9 cellular contexts compared by ENCODE assay signal in the genomic region with DNA sequence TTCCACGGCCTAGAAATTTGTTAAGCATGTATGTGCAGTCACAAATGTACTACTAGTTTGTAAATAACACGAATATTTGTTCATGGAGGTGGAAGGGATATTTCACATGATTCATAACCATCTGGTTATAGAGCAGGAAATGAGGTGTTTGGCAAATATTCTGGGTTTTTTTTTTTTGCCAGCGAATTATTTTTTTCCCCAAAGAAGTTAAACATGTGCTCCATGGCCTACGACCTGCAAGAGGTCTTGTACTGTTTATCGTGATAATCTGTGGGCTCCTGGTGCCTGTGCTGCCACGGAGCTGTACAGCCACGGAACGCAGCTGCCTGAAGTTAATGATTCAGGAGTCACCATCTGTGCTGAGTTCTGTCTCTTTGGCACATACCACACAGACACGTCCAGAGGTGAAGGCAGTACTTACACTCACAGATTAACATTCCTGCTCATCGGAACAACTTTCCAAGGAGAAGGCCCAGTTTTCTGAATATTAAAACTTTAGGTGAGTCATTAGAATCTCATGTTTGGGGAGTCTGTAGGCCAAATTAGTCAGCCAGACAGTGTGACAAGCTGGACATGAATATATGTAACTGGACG.
DNase-seq lines count a peak whose midpoint lies in the region; ATAC-seq and TF ChIP-seq lines count a peak whose summit lies in the region.
"Had no signal": no experiment of that assay in that cellular context is flagged by ENCODE, and none has a peak within 500 bp of the region (broad histone marks: within the 10 kb centered on the region; RNA-seq: fewer than 3 reads in every experiment).

No MANE protein-coding gene starts in this region.

- H3K4me3 ChIP-seq in AG04450 (ENCODE audit: low read depth, low read length) (peak overlapping the region; percentile 25; the same call in 1 of the 2 replicates), epithelial cell of proximal tubule (ENCODE audit: low read depth, low read length) (no peak overlapping the region)

- DNase-seq in AG04450 (ENCODE audit: low read depth, low spot score) (peak; percentile 91), NCI-H82 treated with DMSO at 0.1 percent for 48 hours (lab: John Stamatoyannopoulos, UW; ENCODE audit: unreplicated experiment) (peak; percentile 46), epithelial cell of proximal tubule (ENCODE audit: low read depth) (peak; percentile 82), non-pigmented ciliary epithelial cell (ENCODE audit: low read depth) (peak; percentile 91), ureter (ENCODE audit: low spot score) (no peak)
- DNase-seq in stimulated activated CD8-positive, alpha-beta memory T cell treated with anti-CD3 and anti-CD28 coated beads, Interleukin-4, amount 100 ng/mL, for 48 hours: no peak
- DNase-seq: activated naive CD8-positive, alpha-beta T cell treated with anti-CD3 and anti-CD28 coated beads for 36 hours had no signal

- H3K27me3 ChIP-seq in AG04450 (ENCODE audit: control insufficient read depth, insufficient read depth, low read length): no peaks in the 10 kb centered on the region

- no peak for TF ChIP-seq CTCF in AG04450 (IDR thresholded peaks at IDR 0.05; ENCODE audit: low read depth, low read length)
- no peak for TF ChIP-seq CTCF in epithelial cell of proximal tubule (conservative IDR thresholded peaks at IDR 0.05; ENCODE audit: low read depth, low read length)

- POLR2A ChIA-PET in AG04450 (lab: Yijun Ruan, JAX): interaction anchor here (0.6 to 2.0 kb wide), 7 partner anchors 9 to 257 kb away, joined by 3 to 7 read pairs (median 4); no protein-coding TSS in a partner anchor

- H3K27ac ChIP-seq in AG04450 (ENCODE audit: low read depth, low read length): peak overlapping the region; percentile 98

- CTCF ChIA-PET in AG04450 (lab: Charles Lee): interaction anchor here (1.3 kb wide), 1 partner anchor 113 kb away, joined by 7 read pairs; no protein-coding TSS in a partner anchor

- no peak for ATAC-seq in GM18861 (IDR thresholded peaks at IDR 0.05; ENCODE audit: unreplicated experiment)
- ATAC-seq in GM21381 (IDR thresholded peaks at IDR 0.05; ENCODE audit: unreplicated experiment): no peak

- H3K9me3 ChIP-seq in AG04450 (ENCODE audit: control insufficient read depth, insufficient read depth, low read length): no peaks in the 10 kb centered on the region

Comparison
In these comparisons a context has a peak if more than half of its experiments do, and no peak if none do; other contexts are left out.
1. DNase-seq: peak in AG04450 (single experiment), NCI-H82 treated with DMSO at 0.1 percent for 48 hours (single experiment), epithelial cell of proximal tubule (single experiment) and non-pigmented ciliary epithelial cell (single experiment); none in ureter (single experiment) and stimulated activated CD8-positive, alpha-beta memory T cell treated with anti-CD3 and anti-CD28 coated beads, Interleukin-4, amount 100 ng/mL, for 48 hours (single experiment).